Comparison of ENCODE assay signal across 1 cellular context in the genomic region with DNA sequence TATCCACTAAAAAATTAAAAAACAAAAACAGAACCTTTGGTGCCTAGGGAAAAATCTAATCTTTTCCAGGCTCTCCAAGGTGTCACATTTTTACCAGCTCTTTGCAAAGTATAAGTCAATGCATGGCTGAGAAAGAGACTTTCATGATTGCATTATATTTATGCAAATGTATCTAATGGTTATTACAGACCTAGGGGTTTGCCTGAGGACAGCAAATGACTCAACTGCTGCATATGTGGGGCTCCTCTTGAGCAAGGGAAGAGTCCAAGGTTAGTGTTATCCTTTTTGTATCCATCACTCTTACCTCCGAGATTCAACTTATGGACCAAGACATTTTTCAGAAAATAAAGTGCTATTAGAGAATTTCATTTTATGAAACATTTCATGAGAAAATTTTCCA.
TF ChIP-seq lines count a peak whose summit lies in the region.

No MANE protein-coding gene starts in this region.

TF ChIP-seq in GM23338, 12 proteins besides CTCF, POLR2A, EP300 and RAD21 (continued from another document):
- TF ChIP-seq, protein P1, sequence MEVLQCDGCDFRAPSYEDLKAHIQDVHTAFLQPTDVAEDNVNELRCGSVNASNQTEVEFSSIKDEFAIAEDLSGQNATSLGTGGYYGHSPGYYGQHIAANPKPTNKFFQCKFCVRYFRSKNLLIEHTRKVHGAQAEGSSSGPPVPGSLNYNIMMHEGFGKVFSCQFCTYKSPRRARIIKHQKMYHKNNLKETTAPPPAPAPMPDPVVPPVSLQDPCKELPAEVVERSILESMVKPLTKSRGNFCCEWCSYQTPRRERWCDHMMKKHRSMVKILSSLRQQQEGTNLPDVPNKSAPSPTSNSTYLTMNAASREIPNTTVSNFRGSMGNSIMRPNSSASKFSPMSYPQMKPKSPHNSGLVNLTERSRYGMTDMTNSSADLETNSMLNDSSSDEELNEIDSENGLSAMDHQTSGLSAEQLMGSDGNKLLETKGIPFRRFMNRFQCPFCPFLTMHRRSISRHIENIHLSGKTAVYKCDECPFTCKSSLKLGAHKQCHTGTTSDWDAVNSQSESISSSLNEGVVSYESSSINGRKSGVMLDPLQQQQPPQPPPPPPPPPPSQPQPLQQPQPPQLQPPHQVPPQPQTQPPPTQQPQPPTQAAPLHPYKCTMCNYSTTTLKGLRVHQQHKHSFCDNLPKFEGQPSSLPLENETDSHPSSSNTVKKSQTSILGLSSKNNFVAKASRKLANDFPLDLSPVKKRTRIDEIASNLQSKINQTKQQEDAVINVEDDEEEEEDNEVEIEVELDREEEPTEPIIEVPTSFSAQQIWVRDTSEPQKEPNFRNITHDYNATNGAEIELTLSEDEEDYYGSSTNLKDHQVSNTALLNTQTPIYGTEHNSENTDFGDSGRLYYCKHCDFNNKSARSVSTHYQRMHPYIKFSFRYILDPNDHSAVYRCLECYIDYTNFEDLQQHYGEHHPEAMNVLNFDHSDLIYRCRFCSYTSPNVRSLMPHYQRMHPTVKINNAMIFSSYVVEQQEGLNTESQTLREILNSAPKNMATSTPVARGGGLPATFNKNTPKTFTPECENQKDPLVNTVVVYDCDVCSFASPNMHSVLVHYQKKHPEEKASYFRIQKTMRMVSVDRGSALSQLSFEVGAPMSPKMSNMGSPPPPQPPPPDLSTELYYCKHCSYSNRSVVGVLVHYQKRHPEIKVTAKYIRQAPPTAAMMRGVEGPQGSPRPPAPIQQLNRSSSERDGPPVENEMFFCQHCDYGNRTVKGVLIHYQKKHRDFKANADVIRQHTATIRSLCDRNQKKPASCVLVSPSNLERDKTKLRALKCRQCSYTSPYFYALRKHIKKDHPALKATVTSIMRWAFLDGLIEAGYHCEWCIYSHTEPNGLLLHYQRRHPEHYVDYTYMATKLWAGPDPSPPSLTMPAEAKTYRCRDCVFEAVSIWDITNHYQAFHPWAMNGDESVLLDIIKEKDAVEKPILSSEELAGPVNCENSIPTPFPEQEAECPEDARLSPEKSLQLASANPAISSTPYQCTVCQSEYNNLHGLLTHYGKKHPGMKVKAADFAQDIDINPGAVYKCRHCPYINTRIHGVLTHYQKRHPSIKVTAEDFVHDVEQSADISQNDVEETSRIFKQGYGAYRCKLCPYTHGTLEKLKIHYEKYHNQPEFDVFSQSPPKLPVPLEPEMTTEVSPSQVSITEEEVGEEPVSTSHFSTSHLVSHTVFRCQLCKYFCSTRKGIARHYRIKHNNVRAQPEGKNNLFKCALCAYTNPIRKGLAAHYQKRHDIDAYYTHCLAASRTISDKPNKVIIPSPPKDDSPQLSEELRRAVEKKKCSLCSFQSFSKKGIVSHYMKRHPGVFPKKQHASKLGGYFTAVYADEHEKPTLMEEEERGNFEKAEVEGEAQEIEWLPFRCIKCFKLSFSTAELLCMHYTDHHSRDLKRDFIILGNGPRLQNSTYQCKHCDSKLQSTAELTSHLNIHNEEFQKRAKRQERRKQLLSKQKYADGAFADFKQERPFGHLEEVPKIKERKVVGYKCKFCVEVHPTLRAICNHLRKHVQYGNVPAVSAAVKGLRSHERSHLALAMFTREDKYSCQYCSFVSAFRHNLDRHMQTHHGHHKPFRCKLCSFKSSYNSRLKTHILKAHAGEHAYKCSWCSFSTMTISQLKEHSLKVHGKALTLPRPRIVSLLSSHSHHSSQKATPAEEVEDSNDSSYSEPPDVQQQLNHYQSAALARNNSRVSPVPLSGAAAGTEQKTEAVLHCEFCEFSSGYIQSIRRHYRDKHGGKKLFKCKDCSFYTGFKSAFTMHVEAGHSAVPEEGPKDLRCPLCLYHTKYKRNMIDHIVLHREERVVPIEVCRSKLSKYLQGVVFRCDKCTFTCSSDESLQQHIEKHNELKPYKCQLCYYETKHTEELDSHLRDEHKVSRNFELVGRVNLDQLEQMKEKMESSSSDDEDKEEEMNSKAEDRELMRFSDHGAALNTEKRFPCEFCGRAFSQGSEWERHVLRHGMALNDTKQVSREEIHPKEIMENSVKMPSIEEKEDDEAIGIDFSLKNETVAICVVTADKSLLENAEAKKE (CRISPR knock-in tag; IDR thresholded peaks at IDR 0.05) = no peak
- TF ChIP-seq STAT1 (IDR thresholded peaks at IDR 0.05; ENCODE audit: unreplicated experiment) (no peak), CREB1 (CRISPR knock-in tag; IDR thresholded peaks at IDR 0.05; ENCODE audit: low read depth) (no peak), ZNF114 (CRISPR knock-in tag; IDR thresholded peaks at IDR 0.05) (no peak)
